Comparison of ENCODE assay signal across 6 cellular contexts in the genomic region with DNA sequence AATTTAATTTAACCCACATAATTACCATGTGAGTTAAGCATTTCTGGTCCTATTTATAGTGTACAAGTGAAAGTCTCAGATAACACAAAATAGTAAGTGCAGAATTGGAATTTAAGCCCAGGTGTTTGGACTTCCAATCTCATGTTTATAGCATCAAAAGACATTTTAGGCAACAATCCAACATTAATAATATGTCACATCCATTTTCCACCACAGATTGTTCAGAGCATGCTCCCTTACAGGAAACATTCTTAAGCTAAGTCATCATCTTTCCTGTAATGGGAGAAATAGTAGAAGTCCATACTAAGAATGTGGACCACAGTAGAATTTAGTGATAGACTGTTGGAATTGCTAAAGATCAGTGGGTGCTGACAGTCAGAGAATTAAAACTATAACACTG. TPM values are rescaled to one million over a fixed set of nuclear protein-coding genes. Genes with fewer than 3 reads are reported as not detected.
"Had no signal": no experiment of that assay in that cellular context is flagged by ENCODE, and none has a peak within 500 bp of the region (broad histone marks: within the 10 kb centered on the region; RNA-seq: fewer than 3 reads in every experiment).

No MANE protein-coding gene starts in this region.

RNA-seq across cellular contexts. Expression of a gene that starts 45.7 kb away (rescaled TPM):
- total RNA-seq: fibroblast of lung, left colon, liver, smooth muscle cell, T-helper 17 cell, vagina had no signal
